Comparison of ENCODE assay signal across 1 cellular context in genomic region chr2:106561356-106561755, GRCh38.
TF ChIP-seq lines count a peak whose summit lies in the region.

No MANE protein-coding gene starts in this region.

TF ChIP-seq in H1, 55 proteins besides CTCF, POLR2A, EP300 and RAD21 (continued from another document):
- TF ChIP-seq CHD7 (IDR thresholded peaks at IDR 0.05; ENCODE audit: insufficient replicate concordance, low read length) (no peak), SAP30 (IDR thresholded peaks at IDR 0.05; ENCODE audit: insufficient read depth, insufficient replicate concordance, low read length) (no peak), NRF1 (IDR thresholded peaks at IDR 0.05; ENCODE audit: low read depth, low read length) (no peak), HDAC6 (IDR thresholded peaks at IDR 0.05; ENCODE audit: low read depth, low read length) (no peak), TEAD4 (IDR thresholded peaks at IDR 0.05; ENCODE audit: low read depth, low read length) (no peak), POLR2AphosphoS5 (IDR thresholded peaks at IDR 0.05; ENCODE audit: low read depth, low read length) (no peak), RXRA (IDR thresholded peaks at IDR 0.05; ENCODE audit: insufficient read depth, low read depth, low read length) (no peak), SUZ12 (IDR thresholded peaks at IDR 0.05; ENCODE audit: low read length) (no peak), HDAC2 (IDR thresholded peaks at IDR 0.05; ENCODE audit: borderline replicate concordance in 1 of 2, low read depth in 2 of 2, low read length in 2 of 2) (no peak), SP2 (IDR thresholded peaks at IDR 0.05; ENCODE audit: low read length) (no peak)
